Comparison of ENCODE assay signal across 1 cellular context in the genomic region with DNA sequence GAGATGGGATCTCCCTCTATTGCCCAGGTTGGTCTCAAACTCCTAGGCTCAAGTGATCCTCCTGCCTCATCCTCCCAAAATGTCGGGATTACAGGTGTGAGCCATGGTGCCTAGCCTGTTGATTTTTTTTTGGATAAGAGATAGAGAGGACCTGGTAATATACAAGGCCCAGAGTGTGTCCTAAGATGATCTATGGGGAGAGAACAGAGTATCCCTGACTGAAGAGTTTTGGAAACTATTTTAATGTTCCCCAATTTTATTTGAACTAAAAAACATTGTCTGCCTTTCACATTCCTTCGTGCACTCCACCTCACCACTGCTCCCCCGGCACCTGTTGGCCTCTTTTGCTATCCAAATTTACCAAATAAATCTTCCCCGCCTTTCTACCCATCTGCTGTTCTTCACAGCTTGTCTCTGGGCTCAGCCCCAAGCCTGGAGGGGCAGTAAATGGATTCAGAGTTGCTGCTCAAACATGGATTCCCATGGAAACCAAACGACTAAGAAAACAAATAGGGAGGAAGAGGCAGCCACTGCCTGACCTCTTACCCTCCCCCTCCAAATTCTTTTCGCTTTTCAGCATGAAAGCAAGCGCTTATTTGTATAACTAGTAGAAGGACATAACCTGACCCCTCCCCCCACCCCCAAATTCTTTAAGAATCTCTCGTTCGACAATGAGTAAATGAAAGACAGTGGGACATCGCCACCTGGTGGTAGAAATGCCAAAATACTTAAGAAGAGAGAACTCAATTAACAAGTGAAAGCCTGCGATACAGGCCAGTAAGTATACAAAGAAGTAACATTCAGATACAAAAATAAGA.
TF ChIP-seq lines count a peak whose summit lies in the region.

No MANE protein-coding gene starts in this region.

TF ChIP-seq in K562, 482 proteins besides CTCF, POLR2A, EP300 and RAD21 (continued from another document and continues in another):
- TF ChIP-seq, protein P1, sequence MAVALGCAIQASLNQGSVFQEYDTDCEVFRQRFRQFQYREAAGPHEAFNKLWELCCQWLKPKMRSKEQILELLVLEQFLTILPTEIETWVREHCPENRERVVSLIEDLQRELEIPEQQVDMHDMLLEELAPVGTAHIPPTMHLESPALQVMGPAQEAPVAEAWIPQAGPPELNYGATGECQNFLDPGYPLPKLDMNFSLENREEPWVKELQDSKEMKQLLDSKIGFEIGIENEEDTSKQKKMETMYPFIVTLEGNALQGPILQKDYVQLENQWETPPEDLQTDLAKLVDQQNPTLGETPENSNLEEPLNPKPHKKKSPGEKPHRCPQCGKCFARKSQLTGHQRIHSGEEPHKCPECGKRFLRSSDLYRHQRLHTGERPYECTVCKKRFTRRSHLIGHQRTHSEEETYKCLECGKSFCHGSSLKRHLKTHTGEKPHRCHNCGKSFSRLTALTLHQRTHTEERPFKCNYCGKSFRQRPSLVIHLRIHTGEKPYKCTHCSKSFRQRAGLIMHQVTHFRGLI (CRISPR knock-in tag; IDR thresholded peaks at IDR 0.05): no peak
- TF ChIP-seq SIX5 (IDR thresholded peaks at IDR 0.05; ENCODE audit: borderline replicate concordance in 1 of 2, insufficient read depth in 1 of 2, low read depth in 1 of 2, low read length in 2 of 2): no peak
- no peak for TF ChIP-seq ZNF586 (CRISPR knock-in tag; conservative IDR thresholded peaks at IDR 0.05)
- no peak for TF ChIP-seq TCF7 (IDR thresholded peaks at IDR 0.05; ENCODE audit: borderline replicate concordance)
- no peak for TF ChIP-seq ZFPM2 (CRISPR knock-in tag; IDR thresholded peaks at IDR 0.05)
- no peak for TF ChIP-seq ZNF175 (CRISPR knock-in tag; IDR thresholded peaks at IDR 0.05; ENCODE audit: low read depth)
- TF ChIP-seq DIDO1 (tag; IDR thresholded peaks at IDR 0.05; ENCODE audit: low read depth): 0 out of 2 replicates have a peak, but pooled peaks have one; percentile 41
- no peak for TF ChIP-seq MTA2 (IDR thresholded peaks at IDR 0.05; ENCODE audit: low read depth)
- TF ChIP-seq, protein P2, sequence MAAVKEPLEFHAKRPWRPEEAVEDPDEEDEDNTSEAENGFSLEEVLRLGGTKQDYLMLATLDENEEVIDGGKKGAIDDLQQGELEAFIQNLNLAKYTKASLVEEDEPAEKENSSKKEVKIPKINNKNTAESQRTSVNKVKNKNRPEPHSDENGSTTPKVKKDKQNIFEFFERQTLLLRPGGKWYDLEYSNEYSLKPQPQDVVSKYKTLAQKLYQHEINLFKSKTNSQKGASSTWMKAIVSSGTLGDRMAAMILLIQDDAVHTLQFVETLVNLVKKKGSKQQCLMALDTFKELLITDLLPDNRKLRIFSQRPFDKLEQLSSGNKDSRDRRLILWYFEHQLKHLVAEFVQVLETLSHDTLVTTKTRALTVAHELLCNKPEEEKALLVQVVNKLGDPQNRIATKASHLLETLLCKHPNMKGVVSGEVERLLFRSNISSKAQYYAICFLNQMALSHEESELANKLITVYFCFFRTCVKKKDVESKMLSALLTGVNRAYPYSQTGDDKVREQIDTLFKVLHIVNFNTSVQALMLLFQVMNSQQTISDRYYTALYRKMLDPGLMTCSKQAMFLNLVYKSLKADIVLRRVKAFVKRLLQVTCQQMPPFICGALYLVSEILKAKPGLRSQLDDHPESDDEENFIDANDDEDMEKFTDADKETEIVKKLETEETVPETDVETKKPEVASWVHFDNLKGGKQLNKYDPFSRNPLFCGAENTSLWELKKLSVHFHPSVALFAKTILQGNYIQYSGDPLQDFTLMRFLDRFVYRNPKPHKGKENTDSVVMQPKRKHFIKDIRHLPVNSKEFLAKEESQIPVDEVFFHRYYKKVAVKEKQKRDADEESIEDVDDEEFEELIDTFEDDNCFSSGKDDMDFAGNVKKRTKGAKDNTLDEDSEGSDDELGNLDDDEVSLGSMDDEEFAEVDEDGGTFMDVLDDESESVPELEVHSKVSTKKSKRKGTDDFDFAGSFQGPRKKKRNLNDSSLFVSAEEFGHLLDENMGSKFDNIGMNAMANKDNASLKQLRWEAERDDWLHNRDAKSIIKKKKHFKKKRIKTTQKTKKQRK (IDR thresholded peaks at IDR 0.05; ENCODE audit: borderline replicate concordance, low read depth, low read length): no peak
- no peak for TF ChIP-seq ZNF217 (CRISPR knock-in tag; IDR thresholded peaks at IDR 0.05)
- no peak for TF ChIP-seq CHCHD3 (CRISPR knock-in tag; IDR thresholded peaks at IDR 0.05)
- TF ChIP-seq, protein P3, sequence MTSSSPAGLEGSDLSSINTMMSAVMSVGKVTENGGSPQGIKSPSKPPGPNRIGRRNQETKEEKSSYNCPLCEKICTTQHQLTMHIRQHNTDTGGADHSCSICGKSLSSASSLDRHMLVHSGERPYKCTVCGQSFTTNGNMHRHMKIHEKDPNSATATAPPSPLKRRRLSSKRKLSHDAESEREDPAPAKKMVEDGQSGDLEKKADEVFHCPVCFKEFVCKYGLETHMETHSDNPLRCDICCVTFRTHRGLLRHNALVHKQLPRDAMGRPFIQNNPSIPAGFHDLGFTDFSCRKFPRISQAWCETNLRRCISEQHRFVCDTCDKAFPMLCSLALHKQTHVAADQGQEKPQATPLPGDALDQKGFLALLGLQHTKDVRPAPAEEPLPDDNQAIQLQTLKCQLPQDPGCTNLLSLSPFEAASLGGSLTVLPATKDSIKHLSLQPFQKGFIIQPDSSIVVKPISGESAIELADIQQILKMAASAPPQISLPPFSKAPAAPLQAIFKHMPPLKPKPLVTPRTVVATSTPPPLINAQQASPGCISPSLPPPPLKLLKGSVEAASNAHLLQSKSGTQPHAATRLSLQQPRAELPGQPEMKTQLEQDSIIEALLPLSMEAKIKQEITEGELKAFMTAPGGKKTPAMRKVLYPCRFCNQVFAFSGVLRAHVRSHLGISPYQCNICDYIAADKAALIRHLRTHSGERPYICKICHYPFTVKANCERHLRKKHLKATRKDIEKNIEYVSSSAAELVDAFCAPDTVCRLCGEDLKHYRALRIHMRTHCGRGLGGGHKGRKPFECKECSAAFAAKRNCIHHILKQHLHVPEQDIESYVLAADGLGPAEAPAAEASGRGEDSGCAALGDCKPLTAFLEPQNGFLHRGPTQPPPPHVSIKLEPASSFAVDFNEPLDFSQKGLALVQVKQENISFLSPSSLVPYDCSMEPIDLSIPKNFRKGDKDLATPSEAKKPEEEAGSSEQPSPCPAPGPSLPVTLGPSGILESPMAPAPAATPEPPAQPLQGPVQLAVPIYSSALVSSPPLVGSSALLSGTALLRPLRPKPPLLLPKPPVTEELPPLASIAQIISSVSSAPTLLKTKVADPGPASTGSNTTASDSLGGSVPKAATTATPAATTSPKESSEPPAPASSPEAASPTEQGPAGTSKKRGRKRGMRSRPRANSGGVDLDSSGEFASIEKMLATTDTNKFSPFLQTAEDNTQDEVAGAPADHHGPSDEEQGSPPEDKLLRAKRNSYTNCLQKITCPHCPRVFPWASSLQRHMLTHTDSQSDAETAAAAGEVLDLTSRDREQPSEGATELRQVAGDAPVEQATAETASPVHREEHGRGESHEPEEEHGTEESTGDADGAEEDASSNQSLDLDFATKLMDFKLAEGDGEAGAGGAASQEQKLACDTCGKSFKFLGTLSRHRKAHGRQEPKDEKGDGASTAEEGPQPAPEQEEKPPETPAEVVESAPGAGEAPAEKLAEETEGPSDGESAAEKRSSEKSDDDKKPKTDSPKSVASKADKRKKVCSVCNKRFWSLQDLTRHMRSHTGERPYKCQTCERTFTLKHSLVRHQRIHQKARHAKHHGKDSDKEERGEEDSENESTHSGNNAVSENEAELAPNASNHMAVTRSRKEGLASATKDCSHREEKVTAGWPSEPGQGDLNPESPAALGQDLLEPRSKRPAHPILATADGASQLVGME (CRISPR knock-in tag; IDR thresholded peaks at IDR 0.05): no peak
- no peak for TF ChIP-seq ZC3H4 (CRISPR knock-in tag; IDR thresholded peaks at IDR 0.05; ENCODE audit: borderline replicate concordance)
- no peak for TF ChIP-seq ZNF263 (CRISPR knock-in tag; IDR thresholded peaks at IDR 0.05; ENCODE audit: borderline replicate concordance)
- peak; percentile 79 for TF ChIP-seq SMC3 (conservative IDR thresholded peaks at IDR 0.05; ENCODE audit: insufficient read depth, low read depth, low read length)
- no peak for TF ChIP-seq ZNF41 (CRISPR knock-in tag; conservative IDR thresholded peaks at IDR 0.05)
- TF ChIP-seq ZNF445 (CRISPR knock-in tag; IDR thresholded peaks at IDR 0.05; ENCODE audit: low read depth): no peak
- no peak for TF ChIP-seq MIER1 (IDR thresholded peaks at IDR 0.05; ENCODE audit: low read depth)
- TF ChIP-seq ZC3H11A (IDR thresholded peaks at IDR 0.05; ENCODE audit: low read depth, low read length): no peak
- TF ChIP-seq NONO (IDR thresholded peaks at IDR 0.05; ENCODE audit: low read depth in 2 of 2, low read length in 1 of 2): no peak
- no peak for TF ChIP-seq HNRNPK (IDR thresholded peaks at IDR 0.05; ENCODE audit: low read depth, low read length, poor library complexity, severe bottlenecking)
- TF ChIP-seq, protein P4, sequence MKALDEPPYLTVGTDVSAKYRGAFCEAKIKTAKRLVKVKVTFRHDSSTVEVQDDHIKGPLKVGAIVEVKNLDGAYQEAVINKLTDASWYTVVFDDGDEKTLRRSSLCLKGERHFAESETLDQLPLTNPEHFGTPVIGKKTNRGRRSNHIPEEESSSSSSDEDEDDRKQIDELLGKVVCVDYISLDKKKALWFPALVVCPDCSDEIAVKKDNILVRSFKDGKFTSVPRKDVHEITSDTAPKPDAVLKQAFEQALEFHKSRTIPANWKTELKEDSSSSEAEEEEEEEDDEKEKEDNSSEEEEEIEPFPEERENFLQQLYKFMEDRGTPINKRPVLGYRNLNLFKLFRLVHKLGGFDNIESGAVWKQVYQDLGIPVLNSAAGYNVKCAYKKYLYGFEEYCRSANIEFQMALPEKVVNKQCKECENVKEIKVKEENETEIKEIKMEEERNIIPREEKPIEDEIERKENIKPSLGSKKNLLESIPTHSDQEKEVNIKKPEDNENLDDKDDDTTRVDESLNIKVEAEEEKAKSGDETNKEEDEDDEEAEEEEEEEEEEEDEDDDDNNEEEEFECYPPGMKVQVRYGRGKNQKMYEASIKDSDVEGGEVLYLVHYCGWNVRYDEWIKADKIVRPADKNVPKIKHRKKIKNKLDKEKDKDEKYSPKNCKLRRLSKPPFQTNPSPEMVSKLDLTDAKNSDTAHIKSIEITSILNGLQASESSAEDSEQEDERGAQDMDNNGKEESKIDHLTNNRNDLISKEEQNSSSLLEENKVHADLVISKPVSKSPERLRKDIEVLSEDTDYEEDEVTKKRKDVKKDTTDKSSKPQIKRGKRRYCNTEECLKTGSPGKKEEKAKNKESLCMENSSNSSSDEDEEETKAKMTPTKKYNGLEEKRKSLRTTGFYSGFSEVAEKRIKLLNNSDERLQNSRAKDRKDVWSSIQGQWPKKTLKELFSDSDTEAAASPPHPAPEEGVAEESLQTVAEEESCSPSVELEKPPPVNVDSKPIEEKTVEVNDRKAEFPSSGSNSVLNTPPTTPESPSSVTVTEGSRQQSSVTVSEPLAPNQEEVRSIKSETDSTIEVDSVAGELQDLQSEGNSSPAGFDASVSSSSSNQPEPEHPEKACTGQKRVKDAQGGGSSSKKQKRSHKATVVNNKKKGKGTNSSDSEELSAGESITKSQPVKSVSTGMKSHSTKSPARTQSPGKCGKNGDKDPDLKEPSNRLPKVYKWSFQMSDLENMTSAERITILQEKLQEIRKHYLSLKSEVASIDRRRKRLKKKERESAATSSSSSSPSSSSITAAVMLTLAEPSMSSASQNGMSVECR (CRISPR knock-in tag; IDR thresholded peaks at IDR 0.05): no peak
- TF ChIP-seq ZEB2 (IDR thresholded peaks at IDR 0.05): no peak
- TF ChIP-seq NEUROD1 (IDR thresholded peaks at IDR 0.05; ENCODE audit: borderline replicate concordance, low read depth, low read length, partially characterized antibody): no peak
- no peak for TF ChIP-seq ASH1L (IDR thresholded peaks at IDR 0.05; ENCODE audit: borderline replicate concordance, low read depth, partially characterized antibody)
- TF ChIP-seq STAG1 (CRISPR knock-in tag; IDR thresholded peaks at IDR 0.05; ENCODE audit: borderline replicate concordance): no peak
- no peak for TF ChIP-seq ZNF778 (CRISPR knock-in tag; IDR thresholded peaks at IDR 0.05)
- no peak for TF ChIP-seq ZNF551 (CRISPR knock-in tag; IDR thresholded peaks at IDR 0.05)
- peak; percentile 93 for TF ChIP-seq FOXJ2 (tag; IDR thresholded peaks at IDR 0.05)
- TF ChIP-seq, protein P5, sequence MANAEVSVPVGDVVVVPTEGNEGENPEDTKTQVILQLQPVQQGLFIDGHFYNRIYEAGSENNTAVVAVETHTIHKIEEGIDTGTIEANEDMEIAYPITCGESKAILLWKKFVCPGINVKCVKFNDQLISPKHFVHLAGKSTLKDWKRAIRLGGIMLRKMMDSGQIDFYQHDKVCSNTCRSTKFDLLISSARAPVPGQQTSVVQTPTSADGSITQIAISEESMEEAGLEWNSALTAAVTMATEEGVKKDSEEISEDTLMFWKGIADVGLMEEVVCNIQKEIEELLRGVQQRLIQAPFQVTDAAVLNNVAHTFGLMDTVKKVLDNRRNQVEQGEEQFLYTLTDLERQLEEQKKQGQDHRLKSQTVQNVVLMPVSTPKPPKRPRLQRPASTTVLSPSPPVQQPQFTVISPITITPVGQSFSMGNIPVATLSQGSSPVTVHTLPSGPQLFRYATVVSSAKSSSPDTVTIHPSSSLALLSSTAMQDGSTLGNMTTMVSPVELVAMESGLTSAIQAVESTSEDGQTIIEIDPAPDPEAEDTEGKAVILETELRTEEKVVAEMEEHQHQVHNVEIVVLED (CRISPR knock-in tag; IDR thresholded peaks at IDR 0.05): no peak
- no peak for TF ChIP-seq MCM3 (IDR thresholded peaks at IDR 0.05)
- TF ChIP-seq, protein P6, sequence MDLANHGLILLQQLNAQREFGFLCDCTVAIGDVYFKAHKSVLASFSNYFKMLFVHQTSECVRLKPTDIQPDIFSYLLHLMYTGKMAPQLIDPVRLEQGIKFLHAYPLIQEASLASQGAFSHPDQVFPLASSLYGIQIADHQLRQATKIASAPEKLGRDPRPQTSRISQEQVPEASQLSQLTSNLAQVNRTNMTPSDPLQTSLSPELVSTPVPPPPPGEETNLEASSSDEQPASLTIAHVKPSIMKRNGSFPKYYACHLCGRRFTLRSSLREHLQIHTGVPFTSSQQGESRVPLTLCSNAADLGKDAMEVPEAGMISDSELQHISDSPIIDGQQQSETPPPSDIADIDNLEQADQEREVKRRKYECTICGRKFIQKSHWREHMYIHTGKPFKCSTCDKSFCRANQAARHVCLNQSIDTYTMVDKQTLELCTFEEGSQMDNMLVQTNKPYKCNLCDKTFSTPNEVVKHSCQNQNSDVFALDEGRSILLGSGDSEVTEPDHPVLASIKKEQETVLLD (IDR thresholded peaks at IDR 0.05): no peak
- TF ChIP-seq GABPA (tag; conservative IDR thresholded peaks at IDR 0.05; ENCODE audit: low read depth): no peak
- no peak for TF ChIP-seq ELF4 (CRISPR knock-in tag; IDR thresholded peaks at IDR 0.05)
- TF ChIP-seq ZNF77 (CRISPR knock-in tag; IDR thresholded peaks at IDR 0.05): no peak
- no peak for TF ChIP-seq SREBF2 (CRISPR knock-in tag; IDR thresholded peaks at IDR 0.05)
- peak; percentile 56; the same call in 1 of the 2 replicates for TF ChIP-seq CC2D1A (IDR thresholded peaks at IDR 0.05)
- TF ChIP-seq ZNF75A (CRISPR knock-in tag; IDR thresholded peaks at IDR 0.05): no peak
